Comparison of ENCODE assay signal across 22 cellular contexts in the genomic region with DNA sequence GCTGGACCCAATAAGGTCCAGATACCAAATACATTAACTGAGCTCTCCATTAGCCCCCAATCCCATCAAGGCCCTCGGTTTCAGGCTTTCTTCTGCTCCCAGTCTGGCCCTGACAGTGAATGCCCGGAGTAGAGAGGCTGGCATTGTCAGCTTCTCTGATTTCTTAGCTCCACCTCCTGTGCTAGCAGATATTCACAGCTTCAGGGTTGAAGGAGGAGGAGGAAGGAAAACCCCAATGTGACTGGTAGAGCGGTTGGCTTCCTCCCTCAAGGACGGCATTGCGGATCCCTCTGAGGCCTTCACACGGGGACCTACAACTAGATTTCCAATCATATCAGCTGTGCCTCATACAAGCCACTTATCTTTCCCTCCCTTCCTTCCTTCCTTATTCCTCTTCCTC.
A peak's percentile ranks its signal among the peaks of the same experiment; 100 is the strongest.
DNase-seq lines count a peak whose midpoint lies in the region; ATAC-seq lines count a peak whose summit lies in the region.
"Had no signal": no experiment of that assay in that cellular context is flagged by ENCODE, and none has a peak within 500 bp of the region (broad histone marks: within the 10 kb centered on the region; RNA-seq: fewer than 3 reads in every experiment).

No MANE protein-coding gene starts in this region.

- no peak for ATAC-seq in GM21528 (IDR thresholded peaks at IDR 0.05; ENCODE audit: low FRiP score, unreplicated experiment)
- ATAC-seq in GM21717 (IDR thresholded peaks at IDR 0.05; ENCODE audit: unreplicated experiment) = no peak
- ATAC-seq: CD8-positive, alpha-beta T cell; SK-N-SH treated with all-trans-retinoic acid at 6 μM for 48 hours had no signal

- DNase-seq in Ammon's horn (ENCODE audit: low spot score) (peak; percentile 56), GDM1 (lab: John Stamatoyannopoulos, UW) (peak; percentile 70), RPMI7951 (ENCODE audit: low read depth) (peak; percentile 13), midbrain (lab: John Stamatoyannopoulos, UW) (peak; percentile 18)
- DNase-seq in stimulated activated naive CD4-positive, alpha-beta T cell treated with Interleukin-2 at 50 U/mL for 16 hours (lab: John Stamatoyannopoulos, UW) = no peak
- DNase-seq: Caco-2; CD8-positive, alpha-beta T cell; DMS79; EL; GF-D8; HCEC 1CT; Karpas-422; NCI-H1048; NCI-H1417; NCI-H1694; NCI-H2029 treated with DMSO at 0.1 percent for 48 hours; NCI-H2227 treated with DMSO at 0.1 percent for 48 hours; NCI-H526 treated with DMSO at 0.1 percent for 48 hours; SJCRH30 had no signal
